ENCODE assay signal across 30 cellular contexts in the genomic region with DNA sequence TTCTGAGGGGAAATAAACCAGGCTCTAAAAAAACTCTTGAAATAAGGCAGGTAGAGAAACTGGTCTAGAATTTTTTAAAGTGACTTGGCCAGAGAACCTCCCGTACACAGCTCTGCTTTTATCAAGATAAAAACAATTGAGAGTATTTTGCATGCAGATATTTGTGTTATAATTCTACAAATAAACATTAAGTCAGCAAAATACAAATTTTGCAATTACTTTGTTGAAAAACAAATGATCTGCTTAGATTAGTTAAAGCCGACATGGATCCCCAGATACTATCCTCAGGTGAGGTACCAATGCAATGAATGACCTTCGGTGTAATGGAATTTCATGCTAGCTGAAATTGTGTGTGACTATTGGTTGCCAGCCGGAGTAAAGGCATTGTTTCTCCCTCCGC.
"Had no signal": no experiment of that assay in that cellular context is flagged by ENCODE, and none has a peak within 500 bp of the region (broad histone marks: within the 10 kb centered on the region; RNA-seq: fewer than 3 reads in every experiment).

No MANE protein-coding gene starts in this region.

- H3K36me3 ChIP-seq: left lung, lower lobe of right lung, pancreas, right atrium auricular region, stomach, thyroid gland, transverse colon, upper lobe of left lung, vagina had no signal

- ATAC-seq: left colon; left lung; lower lobe of right lung; natural killer cell; pancreas; psoas muscle; sciatic nerve; stimulated activated naive B cell treated with anti-CD40 and anti-IgM and Interleukin-4, amounts not matched to agents 10 μg/mL and 1 μg/mL and 100 μg/mL, for 72 hours; stimulated activated naive CD8-positive, alpha-beta T cell treated with anti-CD3 and anti-CD28 coated beads, Interleukin-15, Interleukin-2, amounts not matched to agents 100 U/mL and 50 U/mL, for 24 hours had no signal

- H3K27me3 ChIP-seq: left lung, pancreas, right atrium auricular region, stomach, testis, thyroid gland, transverse colon, upper lobe of left lung, vagina had no signal

- H3K27ac ChIP-seq: left lung, lower lobe of right lung, pancreas, psoas muscle, right atrium auricular region, skin epidermis, stomach, testis, transverse colon, upper lobe of left lung, vagina had no signal

- H3K4me3 ChIP-seq: left lung, lower lobe of right lung, pancreas, psoas muscle, right atrium auricular region, skin epidermis, stomach, testis, thyroid gland, transverse colon, upper lobe of left lung, vagina had no signal

- DNase-seq: hypothalamus; immature natural killer cell; kidney; left colon; left lung; lower lobe of right lung; mammary epithelial cell; mesenchymal stem cell; naive B cell; natural killer cell; nephron progenitor cell; pancreas; posterior cingulate gyrus; psoas muscle; stimulated activated CD4-positive, alpha-beta T cell treated with anti-CD3 and anti-CD28 coated beads, Interleukin-12 subunit alpha, Interleukin-12 subunit beta, amount 100 ng/mL, for 4 hours; stimulated activated CD4-positive, alpha-beta T cell treated with anti-CD3 and anti-CD28 coated beads, Interleukin-15, amount 100 ng/mL, for 24 hours; stimulated activated CD4-positive, alpha-beta T cell treated with anti-CD3 and anti-CD28 coated beads, Interleukin-2, amount 100 ng/mL, for 24 hours; stimulated activated CD4-positive, alpha-beta T cell treated with anti-CD3 and anti-CD28 coated beads, Interleukin-4, amount 100 ng/mL, for 1 hour; stimulated activated naive B cell treated with anti-CD40 and anti-IgM and Interleukin-4, amounts not matched to agents 10 μg/mL and 1 μg/mL and 100 μg/mL, for 72 hours; stimulated activated naive CD8-positive, alpha-beta T cell treated with anti-CD3 and anti-CD28 coated beads, Interleukin-15, Interleukin-2, amounts not matched to agents 100 U/mL and 50 U/mL, for 24 hours; stomach; testis; thyroid gland; transverse colon; upper lobe of left lung had no signal

- FAIRE-seq: islet of Langerhans, kidney, pancreas had no signal

- H3K4me1 ChIP-seq: left lung, lower lobe of right lung, pancreas, psoas muscle, right atrium auricular region, testis, thyroid gland, transverse colon, upper lobe of left lung, vagina had no signal

- H3K9me3 ChIP-seq: left lung, lower lobe of right lung, pancreas, psoas muscle, right atrium auricular region, stomach, testis, thyroid gland, transverse colon, upper lobe of left lung, vagina had no signal
